1 cellular context compared by ENCODE assay signal in the genomic region with DNA sequence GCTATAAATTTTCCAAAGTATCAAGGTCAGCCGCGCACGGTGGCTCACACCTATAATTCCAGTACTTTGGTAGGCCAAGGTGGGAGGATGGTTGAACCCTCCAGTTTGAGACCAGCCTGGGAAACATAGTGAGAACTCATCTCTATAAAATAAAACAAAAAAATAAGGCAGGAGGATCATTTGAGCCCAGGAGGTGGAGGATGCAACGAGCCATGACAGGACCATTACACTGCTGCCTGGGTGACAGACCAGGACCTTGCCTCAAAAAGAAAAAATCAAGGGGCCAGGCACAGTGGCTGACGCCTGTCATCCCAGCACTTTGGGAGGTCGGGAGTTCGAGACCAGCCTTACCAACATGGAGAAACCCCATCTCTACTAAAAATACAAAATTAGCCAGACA.
TF ChIP-seq lines count a peak whose summit lies in the region.

No MANE protein-coding gene starts in this region.

TF ChIP-seq in GM12878, 131 proteins besides CTCF, POLR2A, EP300 and RAD21 (continued from another document):
- TF ChIP-seq, protein P1, sequence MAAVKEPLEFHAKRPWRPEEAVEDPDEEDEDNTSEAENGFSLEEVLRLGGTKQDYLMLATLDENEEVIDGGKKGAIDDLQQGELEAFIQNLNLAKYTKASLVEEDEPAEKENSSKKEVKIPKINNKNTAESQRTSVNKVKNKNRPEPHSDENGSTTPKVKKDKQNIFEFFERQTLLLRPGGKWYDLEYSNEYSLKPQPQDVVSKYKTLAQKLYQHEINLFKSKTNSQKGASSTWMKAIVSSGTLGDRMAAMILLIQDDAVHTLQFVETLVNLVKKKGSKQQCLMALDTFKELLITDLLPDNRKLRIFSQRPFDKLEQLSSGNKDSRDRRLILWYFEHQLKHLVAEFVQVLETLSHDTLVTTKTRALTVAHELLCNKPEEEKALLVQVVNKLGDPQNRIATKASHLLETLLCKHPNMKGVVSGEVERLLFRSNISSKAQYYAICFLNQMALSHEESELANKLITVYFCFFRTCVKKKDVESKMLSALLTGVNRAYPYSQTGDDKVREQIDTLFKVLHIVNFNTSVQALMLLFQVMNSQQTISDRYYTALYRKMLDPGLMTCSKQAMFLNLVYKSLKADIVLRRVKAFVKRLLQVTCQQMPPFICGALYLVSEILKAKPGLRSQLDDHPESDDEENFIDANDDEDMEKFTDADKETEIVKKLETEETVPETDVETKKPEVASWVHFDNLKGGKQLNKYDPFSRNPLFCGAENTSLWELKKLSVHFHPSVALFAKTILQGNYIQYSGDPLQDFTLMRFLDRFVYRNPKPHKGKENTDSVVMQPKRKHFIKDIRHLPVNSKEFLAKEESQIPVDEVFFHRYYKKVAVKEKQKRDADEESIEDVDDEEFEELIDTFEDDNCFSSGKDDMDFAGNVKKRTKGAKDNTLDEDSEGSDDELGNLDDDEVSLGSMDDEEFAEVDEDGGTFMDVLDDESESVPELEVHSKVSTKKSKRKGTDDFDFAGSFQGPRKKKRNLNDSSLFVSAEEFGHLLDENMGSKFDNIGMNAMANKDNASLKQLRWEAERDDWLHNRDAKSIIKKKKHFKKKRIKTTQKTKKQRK (IDR thresholded peaks at IDR 0.05; ENCODE audit: low read depth, low read length): no peak
- no peak for TF ChIP-seq NR2F1 (conservative IDR thresholded peaks at IDR 0.05)
- TF ChIP-seq, protein P2, sequence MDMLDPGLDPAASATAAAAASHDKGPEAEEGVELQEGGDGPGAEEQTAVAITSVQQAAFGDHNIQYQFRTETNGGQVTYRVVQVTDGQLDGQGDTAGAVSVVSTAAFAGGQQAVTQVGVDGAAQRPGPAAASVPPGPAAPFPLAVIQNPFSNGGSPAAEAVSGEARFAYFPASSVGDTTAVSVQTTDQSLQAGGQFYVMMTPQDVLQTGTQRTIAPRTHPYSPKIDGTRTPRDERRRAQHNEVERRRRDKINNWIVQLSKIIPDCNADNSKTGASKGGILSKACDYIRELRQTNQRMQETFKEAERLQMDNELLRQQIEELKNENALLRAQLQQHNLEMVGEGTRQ (IDR thresholded peaks at IDR 0.05; ENCODE audit: borderline replicate concordance, low read depth, low read length): no peak
- no peak for TF ChIP-seq HDGF (IDR thresholded peaks at IDR 0.05)
- TF ChIP-seq, protein P3, sequence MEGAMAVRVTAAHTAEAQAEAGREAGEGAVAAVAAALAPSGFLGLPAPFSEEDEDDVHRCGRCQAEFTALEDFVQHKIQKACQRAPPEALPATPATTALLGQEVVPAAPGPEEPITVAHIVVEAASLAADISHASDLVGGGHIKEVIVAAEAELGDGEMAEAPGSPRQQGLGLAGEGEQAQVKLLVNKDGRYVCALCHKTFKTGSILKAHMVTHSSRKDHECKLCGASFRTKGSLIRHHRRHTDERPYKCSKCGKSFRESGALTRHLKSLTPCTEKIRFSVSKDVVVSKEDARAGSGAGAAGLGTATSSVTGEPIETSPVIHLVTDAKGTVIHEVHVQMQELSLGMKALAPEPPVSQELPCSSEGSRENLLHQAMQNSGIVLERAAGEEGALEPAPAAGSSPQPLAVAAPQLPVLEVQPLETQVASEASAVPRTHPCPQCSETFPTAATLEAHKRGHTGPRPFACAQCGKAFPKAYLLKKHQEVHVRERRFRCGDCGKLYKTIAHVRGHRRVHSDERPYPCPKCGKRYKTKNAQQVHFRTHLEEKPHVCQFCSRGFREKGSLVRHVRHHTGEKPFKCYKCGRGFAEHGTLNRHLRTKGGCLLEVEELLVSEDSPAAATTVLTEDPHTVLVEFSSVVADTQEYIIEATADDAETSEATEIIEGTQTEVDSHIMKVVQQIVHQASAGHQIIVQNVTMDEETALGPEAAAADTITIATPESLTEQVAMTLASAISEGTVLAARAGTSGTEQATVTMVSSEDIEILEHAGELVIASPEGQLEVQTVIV (IDR thresholded peaks at IDR 0.05; ENCODE audit: borderline replicate concordance, partially characterized antibody): no peak
- TF ChIP-seq ZNF207 (IDR thresholded peaks at IDR 0.05; ENCODE audit: borderline replicate concordance): no peak
- no peak for TF ChIP-seq TAF1 (IDR thresholded peaks at IDR 0.05; ENCODE audit: borderline replicate concordance, low read depth, low read length)
- TF ChIP-seq ZZZ3 (IDR thresholded peaks at IDR 0.05; ENCODE audit: control insufficient read depth, insufficient read length, low read depth): no peak
- TF ChIP-seq RUNX3 (IDR thresholded peaks at IDR 0.05; ENCODE audit: low read length): no peak
- TF ChIP-seq, protein P4, sequence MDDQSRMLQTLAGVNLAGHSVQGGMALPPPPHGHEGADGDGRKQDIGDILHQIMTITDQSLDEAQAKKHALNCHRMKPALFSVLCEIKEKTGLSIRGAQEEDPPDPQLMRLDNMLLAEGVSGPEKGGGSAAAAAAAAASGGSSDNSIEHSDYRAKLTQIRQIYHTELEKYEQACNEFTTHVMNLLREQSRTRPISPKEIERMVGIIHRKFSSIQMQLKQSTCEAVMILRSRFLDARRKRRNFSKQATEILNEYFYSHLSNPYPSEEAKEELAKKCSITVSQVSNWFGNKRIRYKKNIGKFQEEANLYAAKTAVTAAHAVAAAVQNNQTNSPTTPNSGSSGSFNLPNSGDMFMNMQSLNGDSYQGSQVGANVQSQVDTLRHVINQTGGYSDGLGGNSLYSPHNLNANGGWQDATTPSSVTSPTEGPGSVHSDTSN (IDR thresholded peaks at IDR 0.05; ENCODE audit: insufficient replicate concordance, low read depth, low read length): no peak
- TF ChIP-seq, protein P5, sequence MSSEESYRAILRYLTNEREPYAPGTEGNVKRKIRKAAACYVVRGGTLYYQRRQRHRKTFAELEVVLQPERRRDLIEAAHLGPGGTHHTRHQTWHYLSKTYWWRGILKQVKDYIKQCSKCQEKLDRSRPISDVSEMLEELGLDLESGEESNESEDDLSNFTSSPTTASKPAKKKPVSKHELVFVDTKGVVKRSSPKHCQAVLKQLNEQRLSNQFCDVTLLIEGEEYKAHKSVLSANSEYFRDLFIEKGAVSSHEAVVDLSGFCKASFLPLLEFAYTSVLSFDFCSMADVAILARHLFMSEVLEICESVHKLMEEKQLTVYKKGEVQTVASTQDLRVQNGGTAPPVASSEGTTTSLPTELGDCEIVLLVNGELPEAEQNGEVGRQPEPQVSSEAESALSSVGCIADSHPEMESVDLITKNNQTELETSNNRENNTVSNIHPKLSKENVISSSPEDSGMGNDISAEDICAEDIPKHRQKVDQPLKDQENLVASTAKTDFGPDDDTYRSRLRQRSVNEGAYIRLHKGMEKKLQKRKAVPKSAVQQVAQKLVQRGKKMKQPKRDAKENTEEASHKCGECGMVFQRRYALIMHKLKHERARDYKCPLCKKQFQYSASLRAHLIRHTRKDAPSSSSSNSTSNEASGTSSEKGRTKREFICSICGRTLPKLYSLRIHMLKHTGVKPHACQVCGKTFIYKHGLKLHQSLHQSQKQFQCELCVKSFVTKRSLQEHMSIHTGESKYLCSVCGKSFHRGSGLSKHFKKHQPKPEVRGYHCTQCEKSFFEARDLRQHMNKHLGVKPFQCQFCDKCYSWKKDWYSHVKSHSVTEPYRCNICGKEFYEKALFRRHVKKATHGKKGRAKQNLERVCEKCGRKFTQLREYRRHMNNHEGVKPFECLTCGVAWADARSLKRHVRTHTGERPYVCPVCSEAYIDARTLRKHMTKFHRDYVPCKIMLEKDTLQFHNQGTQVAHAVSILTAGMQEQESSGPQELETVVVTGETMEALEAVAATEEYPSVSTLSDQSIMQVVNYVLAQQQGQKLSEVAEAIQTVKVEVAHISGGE (CRISPR knock-in tag; IDR thresholded peaks at IDR 0.05): no peak
- TF ChIP-seq SREBF2 (IDR thresholded peaks at IDR 0.05; ENCODE audit: low read length): no peak
- TF ChIP-seq, protein P6, sequence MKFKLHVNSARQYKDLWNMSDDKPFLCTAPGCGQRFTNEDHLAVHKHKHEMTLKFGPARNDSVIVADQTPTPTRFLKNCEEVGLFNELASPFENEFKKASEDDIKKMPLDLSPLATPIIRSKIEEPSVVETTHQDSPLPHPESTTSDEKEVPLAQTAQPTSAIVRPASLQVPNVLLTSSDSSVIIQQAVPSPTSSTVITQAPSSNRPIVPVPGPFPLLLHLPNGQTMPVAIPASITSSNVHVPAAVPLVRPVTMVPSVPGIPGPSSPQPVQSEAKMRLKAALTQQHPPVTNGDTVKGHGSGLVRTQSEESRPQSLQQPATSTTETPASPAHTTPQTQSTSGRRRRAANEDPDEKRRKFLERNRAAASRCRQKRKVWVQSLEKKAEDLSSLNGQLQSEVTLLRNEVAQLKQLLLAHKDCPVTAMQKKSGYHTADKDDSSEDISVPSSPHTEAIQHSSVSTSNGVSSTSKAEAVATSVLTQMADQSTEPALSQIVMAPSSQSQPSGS (IDR thresholded peaks at IDR 0.05; ENCODE audit: low read length): no peak
- TF ChIP-seq, protein P7, sequence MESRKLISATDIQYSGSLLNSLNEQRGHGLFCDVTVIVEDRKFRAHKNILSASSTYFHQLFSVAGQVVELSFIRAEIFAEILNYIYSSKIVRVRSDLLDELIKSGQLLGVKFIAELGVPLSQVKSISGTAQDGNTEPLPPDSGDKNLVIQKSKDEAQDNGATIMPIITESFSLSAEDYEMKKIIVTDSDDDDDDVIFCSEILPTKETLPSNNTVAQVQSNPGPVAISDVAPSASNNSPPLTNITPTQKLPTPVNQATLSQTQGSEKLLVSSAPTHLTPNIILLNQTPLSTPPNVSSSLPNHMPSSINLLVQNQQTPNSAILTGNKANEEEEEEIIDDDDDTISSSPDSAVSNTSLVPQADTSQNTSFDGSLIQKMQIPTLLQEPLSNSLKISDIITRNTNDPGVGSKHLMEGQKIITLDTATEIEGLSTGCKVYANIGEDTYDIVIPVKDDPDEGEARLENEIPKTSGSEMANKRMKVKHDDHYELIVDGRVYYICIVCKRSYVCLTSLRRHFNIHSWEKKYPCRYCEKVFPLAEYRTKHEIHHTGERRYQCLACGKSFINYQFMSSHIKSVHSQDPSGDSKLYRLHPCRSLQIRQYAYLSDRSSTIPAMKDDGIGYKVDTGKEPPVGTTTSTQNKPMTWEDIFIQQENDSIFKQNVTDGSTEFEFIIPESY (IDR thresholded peaks at IDR 0.05): no peak
- TF ChIP-seq TCF7 (IDR thresholded peaks at IDR 0.05; ENCODE audit: borderline replicate concordance): no peak
